In genomic region chr12:106976013-106976658, GRCh38 we compare ENCODE assay signal across 14 cellular contexts. TPM values are rescaled to one million over a fixed set of nuclear protein-coding genes. Genes with fewer than 3 reads are reported as not detected.
DNase-seq lines count a peak whose midpoint lies in the region; ATAC-seq, FAIRE-seq and TF ChIP-seq lines count a peak whose summit lies in the region.
"Had no signal": no experiment of that assay in that cellular context is flagged by ENCODE, and none has a peak within 500 bp of the region (broad histone marks: within the 10 kb centered on the region; RNA-seq: fewer than 3 reads in every experiment).

No MANE protein-coding gene starts in this region.

- peak; percentile 33 for FAIRE-seq in GM12891 (lab: Jason Lieb, UNC)

- no peak overlapping the region for H3K4me3 ChIP-seq in heart left ventricle
- no peak overlapping the region for H3K4me3 ChIP-seq in sigmoid colon
- H3K4me3 ChIP-seq in CD4-positive, alpha-beta memory T cell (ENCODE audit: low read length in 2 of 2) = no peak overlapping the region

- no peak for DNase-seq in GM12891 (ENCODE audit: insufficient read length, low spot score)
- DNase-seq in amniotic epithelial cell (ENCODE audit: low read depth) = peak; percentile 60
- DNase-seq in heart left ventricle = no peak
- DNase-seq in sigmoid colon = no peak
- no peak for DNase-seq in hippocampal formation (lab: John Stamatoyannopoulos, UW)
- no peak for DNase-seq in NCI-H748 (lab: John Stamatoyannopoulos, UW; ENCODE audit: unreplicated experiment)
- DNase-seq in CD4-positive, alpha-beta memory T cell = no peak
- DNase-seq: activated naive CD4-positive, alpha-beta T cell treated with anti-CD3 and anti-CD28 coated beads for 36 hours; DMS79; NCI-H1417; RPMI8226; stimulated activated naive CD4-positive, alpha-beta T cell treated with Interleukin-2 at 50 U/mL for 16 hours had no signal

- peaks cover 0 to 7% (median 5%) of the 10 kb centered on the region in 4 donors for H3K4me1 Mint-ChIP-seq in CD4-positive, alpha-beta memory T cell

- H3K36me3 Mint-ChIP-seq in CD4-positive, alpha-beta memory T cell = peaks cover 10 to 29% of the 10 kb centered on the region in 2 donors

- peak overlapping the region in 3 of 7 donors; percentile 12 to 51 (median 13) for H3K27ac Mint-ChIP-seq in CD4-positive, alpha-beta memory T cell
- H3K27ac Mint-ChIP-seq: activated naive CD4-positive, alpha-beta T cell treated with anti-CD3 and anti-CD28 coated beads for 36 hours; memory B cell had no signal

- TF ChIP-seq CTCF in heart left ventricle (IDR thresholded peaks at IDR 0.05) (no peak), sigmoid colon (IDR thresholded peaks at IDR 0.05) (no peak)

- H3K4me3 Mint-ChIP-seq in CD4-positive, alpha-beta memory T cell = no peak overlapping the region
- H3K4me3 Mint-ChIP-seq: activated naive CD4-positive, alpha-beta T cell treated with anti-CD3 and anti-CD28 coated beads for 36 hours; memory B cell had no signal

- H3K4me1 ChIP-seq in heart left ventricle (peaks cover 0 to 77% (median 47%) of the 10 kb centered on the region in 12 donors), sigmoid colon (peaks cover 0 to 69% (median 54%) of the 10 kb centered on the region in 4 donors)
- no peaks in the 10 kb centered on the region for H3K4me1 ChIP-seq in CD4-positive, alpha-beta memory T cell (ENCODE audit: insufficient read depth, low read length)

- TF ChIP-seq POLR2A in GM12891 (IDR thresholded peaks at IDR 0.05; ENCODE audit: low read depth, low read length) = no peak
- no peak for TF ChIP-seq POLR2A in heart left ventricle (IDR thresholded peaks at IDR 0.05)
- TF ChIP-seq POLR2A in sigmoid colon (IDR thresholded peaks at IDR 0.05) = no peak

- H3K27ac ChIP-seq in heart left ventricle (peak overlapping the region; percentile 15 to 87 (median 68)), sigmoid colon (peak overlapping the region in 3 of 4 donors; percentile 15 to 70 (median 31))
- no peak overlapping the region for H3K27ac ChIP-seq in CD4-positive, alpha-beta memory T cell (ENCODE audit: low read depth, low read length)

- POLR2A ChIA-PET in CD4-positive, alpha-beta memory T cell (lab: Charles Lee; ENCODE audit: partially characterized antibody) = interaction anchor here (1.1 kb wide), 1 partner anchor 20 kb away, joined by 4 read pairs; the partner anchor contains the start of gene TMEM263

- H3K9me3 Mint-ChIP-seq in CD4-positive, alpha-beta memory T cell = no peaks in the 10 kb centered on the region
- H3K9me3 Mint-ChIP-seq: activated naive CD4-positive, alpha-beta T cell treated with anti-CD3 and anti-CD28 coated beads for 36 hours; memory B cell had no signal

- H3K27me3 Mint-ChIP-seq in CD4-positive, alpha-beta memory T cell = no peaks in the 10 kb centered on the region
- H3K27me3 Mint-ChIP-seq: memory B cell had no signal

- H3K9me3 ChIP-seq in heart left ventricle = no peaks in the 10 kb centered on the region
- H3K9me3 ChIP-seq in sigmoid colon = no peaks in the 10 kb centered on the region
- H3K9me3 ChIP-seq in CD4-positive, alpha-beta memory T cell (ENCODE audit: control insufficient read depth in 1 of 2, low read length in 2 of 2) = no peaks in the 10 kb centered on the region

- intact Hi-C loops in heart left ventricle (cut with DNase I) = no loop called here
- intact Hi-C loops in sigmoid colon (cut with DNase I) = no loop called here
- intact Hi-C loops in CD4-positive, alpha-beta memory T cell (cut with micrococcal nuclease) = no loop called here

- ATAC-seq in heart left ventricle = peak; percentile 70 to 85 (median 82)
- ATAC-seq in GM21825 (IDR thresholded peaks at IDR 0.05; ENCODE audit: unreplicated experiment) = no peak

- 71 to 82% (median 75%) methylated on average over 3 of the region's 3 CpGs for WGBS in heart left ventricle, 4 donors
- 73 to 88% methylated on average over 3 of the region's 3 CpGs for WGBS in sigmoid colon, 2 donors

- H3K27me3 ChIP-seq in heart left ventricle = no peaks in the 10 kb centered on the region
- no peaks in the 10 kb centered on the region for H3K27me3 ChIP-seq in sigmoid colon
- no peaks in the 10 kb centered on the region for H3K27me3 ChIP-seq in CD4-positive, alpha-beta memory T cell (ENCODE audit: insufficient read depth, low read length)

- TF ChIP-seq EP300 in sigmoid colon (IDR thresholded peaks at IDR 0.05) = no peak

- CTCF ChIA-PET in CD4-positive, alpha-beta memory T cell (lab: Charles Lee; ENCODE audit: partially characterized antibody) = interaction anchor here (1.7 kb wide), 1 partner anchor 129 kb away, joined by 5 read pairs; no protein-coding TSS in a partner anchor

- peaks cover 0 to 27% (median 11%) of the 10 kb centered on the region in 9 donors for H3K36me3 ChIP-seq in heart left ventricle
- H3K36me3 ChIP-seq in sigmoid colon = peaks cover 0 to 11% (median 3%) of the 10 kb centered on the region in 4 donors
- H3K36me3 ChIP-seq in CD4-positive, alpha-beta memory T cell (ENCODE audit: insufficient read depth, low read length) = peaks cover 5% of the 10 kb centered on the region

TF ChIP-seq in GM12891, 5 proteins besides CTCF, POLR2A, EP300 and RAD21:
- TF ChIP-seq POU2F2 (IDR thresholded peaks at IDR 0.05; ENCODE audit: low read depth, low read length) (no peak), SPI1 (IDR thresholded peaks at IDR 0.05; ENCODE audit: low read depth, low read length) (no peak), PAX5 (IDR thresholded peaks at IDR 0.05; ENCODE audit: insufficient read depth, low read length, severe bottlenecking) (no peak), POLR2AphosphoS5 (IDR thresholded peaks at IDR 0.05; ENCODE audit: low read depth, low read length) (no peak), TAF1 (IDR thresholded peaks at IDR 0.05; ENCODE audit: low read depth, low read length) (no peak)

RNA-seq across cellular contexts. Expression of gene MTERF2, which starts 10.8 kb away (rescaled TPM):
- polyA plus RNA-seq in GM12891 (2012; ENCODE audit: low read depth, missing spikeins) = 6.2 TPM
- total RNA-seq in heart left ventricle (10 to 100 TPM; 14.9 to 46.1 (median 27.8) TPM), sigmoid colon (10 to 100 TPM; 15.8 to 31.1 (median 21.3) TPM)
- polyA plus RNA-seq in heart left ventricle (10 to 100 TPM; 18.9 to 34.4 TPM), sigmoid colon (1 to 10 TPM; 6.6 to 9.0 (median 8.0) TPM)
- 10 to 100 TPM; 12.0 TPM for total RNA-seq in CD4-positive, alpha-beta memory T cell
- 1 to 10 TPM; 5.6 to 8.5 TPM for polyA plus RNA-seq in CD4-positive, alpha-beta memory T cell

RNA-seq across cellular contexts. Expression of gene TMEM263, which starts 20.4 kb away (rescaled TPM):
- polyA plus RNA-seq in GM12891 (2012; ENCODE audit: low read depth, missing spikeins) = 18.4 TPM
- total RNA-seq in heart left ventricle = 10 to 100 TPM; 26.8 to 59.2 (median 36.3) TPM
- polyA plus RNA-seq in heart left ventricle = 10 to 100 TPM; 11.6 to 37.3 TPM
- total RNA-seq in sigmoid colon = 10 to 100 TPM; 39.5 to 51.7 (median 46.4) TPM
- polyA plus RNA-seq in sigmoid colon = 10 to 100 TPM; 12.6 to 21.0 (median 19.8) TPM
- total RNA-seq in CD4-positive, alpha-beta memory T cell = 10 to 100 TPM; 31.2 to 32.9 TPM
- 10 to 100 TPM; 28.4 to 30.1 TPM for polyA plus RNA-seq in CD4-positive, alpha-beta memory T cell
